8 cellular contexts compared by ENCODE assay signal in the genomic region with DNA sequence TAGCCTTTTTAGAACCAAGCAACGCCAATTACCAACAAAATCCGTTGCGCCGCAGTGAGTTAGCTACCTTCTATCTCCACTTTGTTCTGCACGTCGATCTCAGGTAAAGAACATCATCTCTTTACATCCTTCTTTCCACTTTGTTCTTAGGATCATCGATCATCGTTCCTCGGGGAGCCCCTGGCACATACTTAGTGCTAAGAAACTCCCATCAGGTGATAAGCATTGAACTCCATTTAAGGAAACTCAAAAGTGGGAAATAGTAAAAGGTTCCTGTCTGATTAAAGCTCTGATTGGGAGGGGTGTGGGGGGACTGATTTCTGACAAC.
DNase-seq lines count a peak whose midpoint lies in the region; ATAC-seq, FAIRE-seq and TF ChIP-seq lines count a peak whose summit lies in the region.

No MANE protein-coding gene starts in this region.

- peaks cover 11% of the 10 kb centered on the region for H3K4me1 ChIP-seq in CD8-positive, alpha-beta memory T cell (ENCODE audit: insufficient read depth, low read length)
- peaks cover 0 to 17% (median 0%) of the 10 kb centered on the region in 3 donors for H3K4me1 ChIP-seq in esophagus squamous epithelium
- H3K4me1 ChIP-seq in pancreas: peaks cover 0 to 7% (median 7%) of the 10 kb centered on the region in 3 donors

- H3K4me1 Mint-ChIP-seq in CD8-positive, alpha-beta memory T cell: peaks cover 7 to 17% (median 9%) of the 10 kb centered on the region in 3 donors
- H3K4me1 Mint-ChIP-seq in T-cell: peaks cover 9 to 19% (median 17%) of the 10 kb centered on the region in 3 donors

- 64 to 71% methylated on average over 9 of the region's 9 CpGs for WGBS in esophagus squamous epithelium, 2 donors
- 65 to 72% methylated on average over 9 of the region's 9 CpGs for WGBS in pancreas, 2 donors

- no peak for DNase-seq in CD8-positive, alpha-beta memory T cell
- DNase-seq in T-cell: no peak
- no peak for DNase-seq in esophagus squamous epithelium (lab: John Stamatoyannopoulos, UW)
- no peak for DNase-seq in pancreas
- DNase-seq in stimulated activated CD4-positive, alpha-beta T cell treated with anti-CD3 and anti-CD28 coated beads, Interleukin-15, amount 100 ng/mL, for 24 hours: no peak
- DNase-seq in middle frontal gyrus (ENCODE audit: extremely low spot score, low spot score): no peak

- ATAC-seq in T-cell (replicated peaks in 1 of 4): no peak
- no peak for ATAC-seq in pancreas
- ATAC-seq in HG03097 (IDR thresholded peaks at IDR 0.05; ENCODE audit: low FRiP score, unreplicated experiment): no peak
- ATAC-seq in HG02763 (IDR thresholded peaks at IDR 0.05; ENCODE audit: unreplicated experiment): no peak

- H3K27ac ChIP-seq in CD8-positive, alpha-beta memory T cell (ENCODE audit: low read depth, low read length): peak overlapping the region; percentile 63
- peak overlapping the region in 3 of 4 donors; percentile 84 to 94 (median 91) for H3K27ac ChIP-seq in esophagus squamous epithelium
- H3K27ac ChIP-seq in pancreas: peak overlapping the region; percentile 91 to 95 (median 93)

- no peaks in the 10 kb centered on the region for H3K9me3 ChIP-seq in CD8-positive, alpha-beta memory T cell (ENCODE audit: low read length)
- H3K9me3 ChIP-seq in esophagus squamous epithelium: peaks cover 0 to 14% (median 0%) of the 10 kb centered on the region in 3 donors
- H3K9me3 ChIP-seq in pancreas: peaks cover 0 to 2% (median 0%) of the 10 kb centered on the region in 4 donors

- TF ChIP-seq POLR2A in esophagus squamous epithelium (IDR thresholded peaks at IDR 0.05): no peak

- peaks cover 2 to 30% of the 10 kb centered on the region in 2 donors for H3K27me3 Mint-ChIP-seq in CD8-positive, alpha-beta memory T cell
- H3K27me3 Mint-ChIP-seq in T-cell: peaks cover 17 to 45% of the 10 kb centered on the region in 2 donors

- intact Hi-C loops in esophagus squamous epithelium (cut with DNase I) (no loop called here), pancreas (cut with DNase I) (no loop called here)

- no peaks in the 10 kb centered on the region for H3K36me3 Mint-ChIP-seq in CD8-positive, alpha-beta memory T cell
- no peaks in the 10 kb centered on the region for H3K36me3 Mint-ChIP-seq in T-cell

- CTCF ChIA-PET in CD8-positive, alpha-beta memory T cell (lab: Charles Lee): no interaction called here
- CTCF ChIA-PET in T-cell (lab: Charles Lee): no interaction called here

- peak overlapping the region in 3 of 8 donors; percentile 9 to 39 (median 38) for H3K27ac Mint-ChIP-seq in CD8-positive, alpha-beta memory T cell
- H3K27ac Mint-ChIP-seq in T-cell: peak overlapping the region in 1 of 2 donors; percentile 22

- no peak for FAIRE-seq in pancreas (lab: Jason Lieb, UNC)

- peak overlapping the region; percentile 73 to 90 (median 79) for H3K4me3 Mint-ChIP-seq in CD8-positive, alpha-beta memory T cell
- H3K4me3 Mint-ChIP-seq in T-cell: peak overlapping the region; percentile 71 to 82 (median 80)

- TF ChIP-seq CTCF in esophagus squamous epithelium (IDR thresholded peaks at IDR 0.05) (no peak), pancreas (IDR thresholded peaks at IDR 0.05) (no peak)

- no peaks in the 10 kb centered on the region for H3K36me3 ChIP-seq in CD8-positive, alpha-beta memory T cell (ENCODE audit: insufficient read depth, low read length)
- H3K36me3 ChIP-seq in esophagus squamous epithelium (no peaks in the 10 kb centered on the region), pancreas (no peaks in the 10 kb centered on the region)

- peak overlapping the region; percentile 37 for H3K4me3 ChIP-seq in CD8-positive, alpha-beta memory T cell (ENCODE audit: low read length)
- H3K4me3 ChIP-seq in esophagus squamous epithelium (peak overlapping the region; percentile 54 to 77 (median 68)), pancreas (peak overlapping the region; percentile 58 to 70 (median 64))

- POLR2A ChIA-PET in CD8-positive, alpha-beta memory T cell (lab: Charles Lee): no interaction called here
- POLR2A ChIA-PET in T-cell (lab: Charles Lee): interaction anchor here in 1 of 2 donors (0.6 kb wide), 1 partner anchor 58 kb away, joined by 3 read pairs; no protein-coding TSS in a partner anchor

- no peaks in the 10 kb centered on the region for H3K27me3 ChIP-seq in CD8-positive, alpha-beta memory T cell (ENCODE audit: insufficient read depth, low read length, poor library complexity, severe bottlenecking)
- H3K27me3 ChIP-seq in esophagus squamous epithelium (no peaks in the 10 kb centered on the region), pancreas (no peaks in the 10 kb centered on the region)

- peaks cover 10 to 20% (median 16%) of the 10 kb centered on the region in 5 donors for H3K9me3 Mint-ChIP-seq in CD8-positive, alpha-beta memory T cell
- H3K9me3 Mint-ChIP-seq in T-cell: peaks cover 0 to 27% (median 21%) of the 10 kb centered on the region in 3 donors
